Comparison of ENCODE assay signal across 8 cellular contexts in the genomic region with DNA sequence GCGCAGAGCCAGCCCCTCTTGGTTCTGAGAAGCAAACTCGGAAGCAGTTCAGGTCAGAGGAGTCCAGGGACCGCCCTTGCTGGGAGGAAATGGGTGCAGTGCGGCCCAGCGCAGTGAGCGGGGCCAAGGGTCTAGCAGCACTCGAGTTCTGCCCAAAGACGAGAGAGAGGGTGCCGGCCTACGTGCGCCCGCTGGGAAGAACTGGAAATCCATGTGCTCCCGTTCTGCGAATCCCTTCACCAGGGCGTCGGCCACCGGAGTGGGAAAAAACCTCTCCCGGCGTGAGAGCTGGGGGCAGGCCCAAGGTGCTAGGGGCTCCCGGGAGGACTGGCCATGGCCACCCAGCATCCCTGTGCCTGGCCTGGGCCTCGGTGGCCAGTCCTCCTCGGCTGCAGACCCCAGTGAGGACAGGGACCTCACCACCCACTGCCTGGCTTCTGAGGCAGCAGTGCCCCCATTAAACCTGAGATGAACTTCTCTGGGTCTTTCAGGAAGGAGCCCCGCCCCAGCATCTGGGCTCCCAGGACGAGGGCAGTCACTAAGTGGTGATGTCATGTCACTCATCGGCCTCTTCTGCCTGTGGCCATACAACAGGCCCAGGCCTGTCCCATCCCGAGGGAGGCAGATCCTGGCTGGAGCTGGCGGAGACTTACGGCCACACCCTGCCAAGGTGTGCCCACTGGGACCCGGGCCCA. TPM values are rescaled to one million over a fixed set of nuclear protein-coding genes. Genes with fewer than 3 reads are reported as not detected.
DNase-seq lines count a peak whose midpoint lies in the region; ATAC-seq and TF ChIP-seq lines count a peak whose summit lies in the region.

No MANE protein-coding gene starts in this region.

- peak overlapping the region; percentile 86 for H3K4me2 ChIP-seq in Loucy (ENCODE audit: low read depth, low read length, poor library complexity, severe bottlenecking)

- peaks cover 61% of the 10 kb centered on the region for H3K4me1 Mint-ChIP-seq in CD8-positive, alpha-beta T cell (ENCODE audit: low read depth)
- peaks cover 61% of the 10 kb centered on the region for H3K4me1 Mint-ChIP-seq in activated CD4-positive, alpha-beta memory T cell treated with anti-CD3 and anti-CD28 coated beads for 36 hours (ENCODE audit: low read depth)
- H3K4me1 Mint-ChIP-seq in naive B cell: peaks cover 14 to 34% (median 31%) of the 10 kb centered on the region in 3 donors

- H3K9ac ChIP-seq in Loucy (ENCODE audit: low read depth, low read length, poor library complexity, severe bottlenecking): peak overlapping the region; percentile 93

- H2AFZ ChIP-seq in Loucy (ENCODE audit: low read length): no peak overlapping the region

- peaks cover 7% of the 10 kb centered on the region; the same call in 1 of the 2 replicates for H3F3A ChIP-seq in Loucy (ENCODE audit: low read depth)

- no peak for DNase-seq in CD8-positive, alpha-beta T cell
- no peak for DNase-seq in activated CD4-positive, alpha-beta memory T cell treated with anti-CD3 and anti-CD28 coated beads for 36 hours
- DNase-seq in naive B cell (no peak), H4 (ENCODE audit: low spot score) (no peak)

- H3K27me3 Mint-ChIP-seq in CD8-positive, alpha-beta T cell (ENCODE audit: low read depth): no peaks in the 10 kb centered on the region
- H3K27me3 Mint-ChIP-seq in activated CD4-positive, alpha-beta memory T cell treated with anti-CD3 and anti-CD28 coated beads for 36 hours: no peaks in the 10 kb centered on the region
- H3K27me3 Mint-ChIP-seq in naive B cell: peaks cover 0 to 27% (median 0%) of the 10 kb centered on the region in 3 donors

- no peaks in the 10 kb centered on the region for H3K9me3 ChIP-seq in CD8-positive, alpha-beta T cell (ENCODE audit: low read length)
- no peaks in the 10 kb centered on the region for H3K9me3 ChIP-seq in Loucy (ENCODE audit: insufficient read depth, low read depth, low read length)

- H3K36me3 ChIP-seq in CD8-positive, alpha-beta T cell (ENCODE audit: insufficient read depth, low read length): no peaks in the 10 kb centered on the region
- no peaks in the 10 kb centered on the region for H3K36me3 ChIP-seq in Loucy (ENCODE audit: insufficient read depth, low read length)

- CTCF ChIA-PET in CD8-positive, alpha-beta T cell (lab: Charles Lee): no interaction called here
- CTCF ChIA-PET in activated CD4-positive, alpha-beta memory T cell treated with anti-CD3 and anti-CD28 coated beads for 36 hours (lab: Charles Lee): interaction anchor here (1.5 to 4.3 kb wide), 5 partner anchors 10 to 140 kb away, joined by 9 to 18 read pairs (median 12); a partner anchor contains a TSS

- no peaks in the 10 kb centered on the region for H3K9me3 Mint-ChIP-seq in CD8-positive, alpha-beta T cell
- H3K9me3 Mint-ChIP-seq in activated CD4-positive, alpha-beta memory T cell treated with anti-CD3 and anti-CD28 coated beads for 36 hours: no peaks in the 10 kb centered on the region
- no peaks in the 10 kb centered on the region for H3K9me3 Mint-ChIP-seq in naive B cell

- no peak for ATAC-seq in CD8-positive, alpha-beta T cell
- ATAC-seq in naive B cell (ENCODE audit: low read depth in 2 of 2) (no peak), GM21723 (IDR thresholded peaks at IDR 0.05; ENCODE audit: unreplicated experiment) (no peak), HG03095 (IDR thresholded peaks at IDR 0.05; ENCODE audit: unreplicated experiment) (no peak), HG02588 (IDR thresholded peaks at IDR 0.05; ENCODE audit: unreplicated experiment) (no peak)

- POLR2A ChIA-PET in CD8-positive, alpha-beta T cell (lab: Charles Lee): interaction anchor here (1.5 to 5.7 kb wide), 3 partner anchors 10 to 15 kb away, joined by 3 to 39 read pairs (median 38); a partner anchor contains a TSS
- POLR2A ChIA-PET in activated CD4-positive, alpha-beta memory T cell treated with anti-CD3 and anti-CD28 coated beads for 36 hours (lab: Charles Lee): interaction anchor here (2.4 kb wide), 1 partner anchor 13 kb away, joined by 19 read pairs; a partner anchor contains a TSS

- H3K27ac ChIP-seq in CD8-positive, alpha-beta T cell (ENCODE audit: low read depth, low read length): peak overlapping the region; percentile 52

- H3K27ac Mint-ChIP-seq in CD8-positive, alpha-beta T cell: peak overlapping the region; percentile 92
- peak overlapping the region; percentile 90 for H3K27ac Mint-ChIP-seq in activated CD4-positive, alpha-beta memory T cell treated with anti-CD3 and anti-CD28 coated beads for 36 hours
- peak overlapping the region in 1 of 6 donors; percentile 29 for H3K27ac Mint-ChIP-seq in naive B cell

- H3K4me3 Mint-ChIP-seq in CD8-positive, alpha-beta T cell: peak overlapping the region; percentile 83
- peak overlapping the region; percentile 79 for H3K4me3 Mint-ChIP-seq in activated CD4-positive, alpha-beta memory T cell treated with anti-CD3 and anti-CD28 coated beads for 36 hours
- H3K4me3 Mint-ChIP-seq in naive B cell: peak overlapping the region in 7 of 8 donors; percentile 52 to 83 (median 72)

- peaks cover 26% of the 10 kb centered on the region; the same call in 1 of the 2 replicates for H3K79me2 ChIP-seq in Loucy (ENCODE audit: insufficient read depth, low read length)

- no peaks in the 10 kb centered on the region for H4K20me1 ChIP-seq in Loucy (ENCODE audit: insufficient read depth, low read length, poor library complexity, severe bottlenecking)

- H3K36me3 Mint-ChIP-seq in CD8-positive, alpha-beta T cell: no peaks in the 10 kb centered on the region
- no peaks in the 10 kb centered on the region for H3K36me3 Mint-ChIP-seq in activated CD4-positive, alpha-beta memory T cell treated with anti-CD3 and anti-CD28 coated beads for 36 hours
- H3K36me3 Mint-ChIP-seq in naive B cell: no peaks in the 10 kb centered on the region

- peaks cover 81% of the 10 kb centered on the region for H3K4me1 ChIP-seq in CD8-positive, alpha-beta T cell (ENCODE audit: insufficient read depth, low read length)
- H3K4me1 ChIP-seq in Loucy (ENCODE audit: insufficient read depth, low read length, poor library complexity, severe bottlenecking): peaks cover 60% of the 10 kb centered on the region

- no peaks in the 10 kb centered on the region for H3K9me2 ChIP-seq in Loucy (replicated peaks; ENCODE audit: low read depth, low read length)

- intact Hi-C loops in CD8-positive, alpha-beta T cell (cut with DNase I, micrococcal nuclease): loop anchor here (5.0 kb wide), 4 partner anchors 116 to 1134 kb away; a partner anchor contains a TSS
- intact Hi-C loops in activated CD4-positive, alpha-beta memory T cell treated with anti-CD3 and anti-CD28 coated beads for 36 hours (cut with micrococcal nuclease): loop anchor here (2.0 kb wide), 2 partner anchors 13 to 201 kb away; a partner anchor contains a TSS

- TF ChIP-seq CTCF in CD8-positive, alpha-beta T cell (IDR thresholded peaks at IDR 0.05): no peak
- TF ChIP-seq CTCF in Loucy (conservative IDR thresholded peaks at IDR 0.05; ENCODE audit: low read length): no peak

- no peaks in the 10 kb centered on the region for H3K27me3 ChIP-seq in CD8-positive, alpha-beta T cell (ENCODE audit: insufficient read depth, low read length)
- H3K27me3 ChIP-seq in Loucy (ENCODE audit: insufficient read depth, low read length, poor library complexity, severe bottlenecking): no peaks in the 10 kb centered on the region

- H3K4me3 ChIP-seq in CD8-positive, alpha-beta T cell (ENCODE audit: low read depth, low read length): peak overlapping the region; percentile 65
- H3K4me3 ChIP-seq in Loucy (ENCODE audit: low read length, poor library complexity, severe bottlenecking): peak overlapping the region; percentile 72

RNA-seq across cellular contexts. Expression of a gene that starts 10.6 kb away (rescaled TPM):
- total RNA-seq in CD8-positive, alpha-beta T cell: 1 to 10 TPM; 7.6 to 7.7 TPM
- 10 to 100 TPM; 28.0 to 28.4 TPM for total RNA-seq in activated CD4-positive, alpha-beta memory T cell treated with anti-CD3 and anti-CD28 coated beads for 36 hours
- 10 to 100 TPM in 5 of 6 donors, 1 to 10 TPM in 1; 6.8 to 26.5 (median 18.0) TPM for polyA plus RNA-seq in naive B cell (ENCODE audit: low read depth in 6 of 6)
- 12.5 and 20.3 TPM in 2 replicates for total RNA-seq in H4 (2014; rRNA removed; shearing (Covaris generic))

RNA-seq across cellular contexts. Expression of a gene that starts 13.0 kb away (rescaled TPM):
- total RNA-seq in CD8-positive, alpha-beta T cell: 1 to 10 TPM; 1.7 to 1.8 TPM
- 1 to 10 TPM; 8.1 to 8.5 TPM for total RNA-seq in activated CD4-positive, alpha-beta memory T cell treated with anti-CD3 and anti-CD28 coated beads for 36 hours
- under 1 TPM in 4 of 6 donors, not detected in 2; 0.04 to 0.11 (median 0.06) TPM for polyA plus RNA-seq in naive B cell (ENCODE audit: low read depth in 6 of 6)
- total RNA-seq in H4 (2014; rRNA removed; shearing (Covaris generic)): 5.6 and 6.0 TPM in 2 replicates
